ENCODE assay signal across 9 cellular contexts in the genomic region with DNA sequence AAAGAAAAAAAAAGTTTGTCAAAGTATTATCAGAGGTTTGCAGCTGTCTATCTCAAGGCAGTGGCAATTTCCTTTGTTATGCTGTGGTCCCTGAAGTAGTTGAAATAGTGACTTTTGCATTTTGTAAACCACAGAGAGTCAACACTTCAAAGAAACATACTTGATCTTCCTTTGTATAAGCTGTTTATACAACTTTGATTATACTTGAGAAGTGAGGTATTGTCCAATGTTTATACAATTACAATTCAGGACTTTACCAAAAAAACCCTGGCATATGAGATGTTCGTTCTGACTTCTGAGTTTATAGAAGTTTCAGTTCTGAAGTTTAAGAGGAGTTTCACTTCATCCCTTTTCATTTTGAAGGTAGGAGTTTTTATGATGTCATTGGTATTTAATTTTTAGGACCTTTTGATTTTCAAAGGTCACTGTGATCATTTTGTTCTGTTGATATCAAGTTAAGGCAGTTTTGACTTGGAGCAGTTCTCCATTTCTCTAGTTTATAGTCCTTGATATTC. TPM values are rescaled to one million over a fixed set of nuclear protein-coding genes. Genes with fewer than 3 reads are reported as not detected.
DNase-seq lines count a peak whose midpoint lies in the region; ATAC-seq and TF ChIP-seq lines count a peak whose summit lies in the region.
"Had no signal": no experiment of that assay in that cellular context is flagged by ENCODE, and none has a peak within 500 bp of the region (broad histone marks: within the 10 kb centered on the region; RNA-seq: fewer than 3 reads in every experiment).

No MANE protein-coding gene starts in this region.

- H3K36me3 Mint-ChIP-seq in central memory CD8-positive, alpha-beta T cell (ENCODE audit: insufficient read depth) = peaks cover 63% of the 10 kb centered on the region

- H3K9me3 Mint-ChIP-seq in central memory CD8-positive, alpha-beta T cell = no peaks in the 10 kb centered on the region

- H3K79me2 ChIP-seq in OCI-LY1 (ENCODE audit: insufficient read depth, low read length) = peaks cover 60% of the 10 kb centered on the region

- H3K9ac ChIP-seq in OCI-LY1 (ENCODE audit: low read length) (peak overlapping the region; percentile 97), skeletal muscle satellite cell (ENCODE audit: low read depth, low read length) (no peak overlapping the region)

- no peak for TF ChIP-seq CTCF in OCI-LY1 (IDR thresholded peaks at IDR 0.05; ENCODE audit: low read length)

- peak; percentile 39 for ATAC-seq in central memory CD8-positive, alpha-beta T cell (replicated peaks; ENCODE audit: extremely low read depth, poor library complexity, severe bottlenecking)
- ATAC-seq in GM21619 (IDR thresholded peaks at IDR 0.05; ENCODE audit: unreplicated experiment) (no peak), HG02588 (IDR thresholded peaks at IDR 0.05; ENCODE audit: unreplicated experiment) (no peak)
- ATAC-seq: pancreas had no signal

- H3K4me1 Mint-ChIP-seq in central memory CD8-positive, alpha-beta T cell = peaks cover 83% of the 10 kb centered on the region

- no peaks in the 10 kb centered on the region for H3K9me3 ChIP-seq in OCI-LY1 (ENCODE audit: low read length)
- no peaks in the 10 kb centered on the region for H3K9me3 ChIP-seq in skeletal muscle satellite cell (replicated peaks; ENCODE audit: low read length)
- H3K9me3 ChIP-seq: pancreas had no signal

- peak overlapping the region; percentile 90 for H3K27ac ChIP-seq in OCI-LY1 (ENCODE audit: low read depth, low read length, poor library complexity, severe bottlenecking)
- H3K27ac ChIP-seq: pancreas had no signal

- H3K27me3 ChIP-seq in OCI-LY1 (ENCODE audit: insufficient read depth, low read length) = no peaks in the 10 kb centered on the region
- no peaks in the 10 kb centered on the region for H3K27me3 ChIP-seq in skeletal muscle satellite cell (ENCODE audit: control insufficient read depth, insufficient read depth, low read length)
- H3K27me3 ChIP-seq: pancreas had no signal

- no peaks in the 10 kb centered on the region for H3K27me3 Mint-ChIP-seq in central memory CD8-positive, alpha-beta T cell

- no peaks in the 10 kb centered on the region for H4K20me1 ChIP-seq in OCI-LY1 (ENCODE audit: insufficient read depth, low read length)

- no peaks in the 10 kb centered on the region for H3F3A ChIP-seq in OCI-LY1 (ENCODE audit: insufficient read depth, low read length)

- H3K4me3 Mint-ChIP-seq in central memory CD8-positive, alpha-beta T cell = peak overlapping the region; percentile 100

- peak; percentile 52 for DNase-seq in H4 (ENCODE audit: low spot score)
- DNase-seq in central memory CD8-positive, alpha-beta T cell (ENCODE audit: low spot score in 2 of 2) = no peak
- DNase-seq in GDM1 (lab: John Stamatoyannopoulos, UW) = no peak
- DNase-seq: NCI-H510A, pancreas had no signal

- peak overlapping the region; percentile 98 for H3K4me3 ChIP-seq in OCI-LY1 (ENCODE audit: low read depth, low read length, poor library complexity, severe bottlenecking)
- H3K4me3 ChIP-seq in skeletal muscle satellite cell (ENCODE audit: low read length) = no peak overlapping the region
- H3K4me3 ChIP-seq: pancreas had no signal

- H3K9me2 ChIP-seq in OCI-LY1 (ENCODE audit: low read depth, low read length) = no peaks in the 10 kb centered on the region

- H3K36me3 ChIP-seq in OCI-LY1 (ENCODE audit: insufficient read depth, low read length) = peaks cover 34% of the 10 kb centered on the region
- peaks cover 23% of the 10 kb centered on the region for H3K36me3 ChIP-seq in skeletal muscle satellite cell (ENCODE audit: insufficient read depth, low read length)

- H3K4me2 ChIP-seq in OCI-LY1 (ENCODE audit: low read length) (peak overlapping the region; percentile 97), skeletal muscle satellite cell (ENCODE audit: low read length) (peak overlapping the region; percentile 13)

- H2AFZ ChIP-seq in OCI-LY1 (ENCODE audit: low read length) = no peak overlapping the region

- H3K4me1 ChIP-seq in OCI-LY1 (ENCODE audit: insufficient read depth, low read length, severe bottlenecking) (peaks cover 54% of the 10 kb centered on the region), skeletal muscle satellite cell (ENCODE audit: control insufficient read depth, insufficient read depth, low read length) (peaks cover 49% of the 10 kb centered on the region)

- peak overlapping the region; percentile 98 for H3K27ac Mint-ChIP-seq in central memory CD8-positive, alpha-beta T cell (ENCODE audit: low read depth)

RNA-seq across cellular contexts. Expression of a gene that starts 4.0 kb away (rescaled TPM):
- total RNA-seq in H4 (2014; rRNA removed; shearing (Covaris generic)) = 12.8 and 14.3 TPM in 2 replicates
- 24.9 and 31.7 TPM in 2 replicates for total RNA-seq in skeletal muscle satellite cell (2012; rRNA removed)

RNA-seq across cellular contexts. Expression of a gene that starts 10.1 kb away (rescaled TPM):
- 39.7 and 41.5 TPM in 2 replicates for total RNA-seq in H4 (2014; rRNA removed; shearing (Covaris generic))
- 51.5 and 52.0 TPM in 2 replicates for total RNA-seq in skeletal muscle satellite cell (2012; rRNA removed)
